ENCODE assay signal across 1 cellular context in the genomic region with DNA sequence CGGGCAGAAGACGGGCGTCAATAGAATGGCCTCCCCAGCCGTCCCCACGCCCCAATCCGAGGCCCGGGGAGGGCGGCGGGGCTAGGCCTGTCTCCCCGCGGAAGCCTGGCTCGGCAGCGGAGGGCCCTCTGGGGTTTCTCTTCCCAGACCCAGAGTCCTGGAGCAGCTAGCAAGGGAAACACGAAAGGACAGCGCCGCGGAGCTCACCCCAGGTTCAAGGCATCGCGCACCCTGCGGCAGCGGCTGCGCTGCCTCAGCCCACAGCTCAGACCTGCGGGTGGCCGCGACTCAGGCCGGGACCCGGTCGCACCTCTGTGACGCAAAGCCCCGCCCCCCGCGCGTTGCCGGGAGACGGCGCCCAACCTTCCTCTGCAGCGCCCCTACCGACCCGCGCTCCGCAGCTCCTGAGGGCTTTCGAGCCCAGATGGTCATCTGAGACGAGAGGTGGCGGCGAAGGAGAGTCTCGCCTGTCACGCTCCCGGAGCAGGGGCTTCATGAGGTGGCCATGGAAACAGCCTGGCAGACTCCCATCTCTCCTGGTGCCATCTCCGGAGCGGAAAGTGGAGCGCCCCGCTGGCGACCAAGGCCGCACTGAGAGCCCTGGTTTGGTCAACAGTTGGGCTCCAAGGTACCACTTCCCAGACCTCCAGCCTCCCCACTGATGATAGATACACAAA.
TF ChIP-seq lines count a peak whose summit lies in the region.

Gene RNF141, minus strand, starts transcription at position 273 of the 677 bp plus-strand sequence. CDS start 7,029 bp downstream, outside the sequence.

TF ChIP-seq in HepG2, 621 proteins besides CTCF, POLR2A, EP300 and RAD21 (continued from another document and continues in another):
- TF ChIP-seq PAXIP1 (CRISPR knock-in tag; conservative IDR thresholded peaks at IDR 0.05): peak; percentile 32; the same call in 1 of the 2 replicates
- no peak for TF ChIP-seq ATF5 (CRISPR knock-in tag; IDR thresholded peaks at IDR 0.05; ENCODE audit: low read depth)
- TF ChIP-seq, protein P1, sequence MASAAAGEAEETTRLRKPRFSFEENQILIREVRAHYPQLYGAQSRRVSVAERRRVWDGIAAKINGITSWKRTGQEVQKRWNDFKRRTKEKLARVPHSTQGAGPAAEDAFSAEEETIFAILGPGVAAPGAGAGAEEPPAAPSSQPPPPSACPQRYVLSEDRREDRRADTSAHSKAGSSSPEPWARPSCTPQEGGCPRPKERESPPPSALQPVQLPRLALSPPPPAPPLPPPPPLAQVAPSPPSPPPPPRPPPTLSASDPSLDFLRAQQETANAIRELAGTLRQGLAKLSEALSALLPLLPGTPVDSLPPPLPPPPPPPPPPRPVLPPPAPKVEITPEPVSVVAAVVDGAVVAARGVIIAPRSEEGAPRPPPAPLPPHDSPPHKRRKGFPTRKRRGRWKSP (CRISPR knock-in tag; IDR thresholded peaks at IDR 0.05): peak; percentile 82
- TF ChIP-seq, protein P2, sequence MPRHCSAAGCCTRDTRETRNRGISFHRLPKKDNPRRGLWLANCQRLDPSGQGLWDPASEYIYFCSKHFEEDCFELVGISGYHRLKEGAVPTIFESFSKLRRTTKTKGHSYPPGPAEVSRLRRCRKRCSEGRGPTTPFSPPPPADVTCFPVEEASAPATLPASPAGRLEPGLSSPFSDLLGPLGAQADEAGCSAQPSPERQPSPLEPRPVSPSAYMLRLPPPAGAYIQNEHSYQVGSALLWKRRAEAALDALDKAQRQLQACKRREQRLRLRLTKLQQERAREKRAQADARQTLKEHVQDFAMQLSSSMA (CRISPR knock-in tag; IDR thresholded peaks at IDR 0.05): peak; percentile 89
- no peak for TF ChIP-seq SMARCE1 (IDR thresholded peaks at IDR 0.05; ENCODE audit: borderline replicate concordance)
- no peak for TF ChIP-seq ZNF251 (CRISPR knock-in tag; IDR thresholded peaks at IDR 0.05)
- no peak for TF ChIP-seq ZNF317 (CRISPR knock-in tag; IDR thresholded peaks at IDR 0.05)
- no peak for TF ChIP-seq SCMH1 (CRISPR knock-in tag; IDR thresholded peaks at IDR 0.05; ENCODE audit: borderline replicate concordance)
- TF ChIP-seq MTF2 (CRISPR knock-in tag; IDR thresholded peaks at IDR 0.05; ENCODE audit: borderline replicate concordance): peak; percentile 90
- peak; percentile 66; the same call in 1 of the 2 replicates for TF ChIP-seq TARDBP (CRISPR knock-in tag; IDR thresholded peaks at IDR 0.05)
- no peak for TF ChIP-seq RORA (CRISPR knock-in tag; IDR thresholded peaks at IDR 0.05)
- TF ChIP-seq ZNF543 (CRISPR knock-in tag; IDR thresholded peaks at IDR 0.05): peak; percentile 84
- peak; percentile 92; the same call in 1 of the 2 replicates for TF ChIP-seq ZNF230 (CRISPR knock-in tag; IDR thresholded peaks at IDR 0.05)
- no peak for TF ChIP-seq NR1H2 (CRISPR knock-in tag; IDR thresholded peaks at IDR 0.05; ENCODE audit: borderline replicate concordance, low read depth)
- peak; percentile 65 for TF ChIP-seq KLF6 (CRISPR knock-in tag; IDR thresholded peaks at IDR 0.05)
- peak; percentile 66; the same call in 1 of the 2 replicates for TF ChIP-seq SP4 (CRISPR knock-in tag; IDR thresholded peaks at IDR 0.05)
- no peak for TF ChIP-seq BCLAF1 (IDR thresholded peaks at IDR 0.05)
- TF ChIP-seq SNAPC4 (CRISPR knock-in tag; IDR thresholded peaks at IDR 0.05): no peak
- no peak for TF ChIP-seq ZNF24 (IDR thresholded peaks at IDR 0.05)
- TF ChIP-seq, protein P3, sequence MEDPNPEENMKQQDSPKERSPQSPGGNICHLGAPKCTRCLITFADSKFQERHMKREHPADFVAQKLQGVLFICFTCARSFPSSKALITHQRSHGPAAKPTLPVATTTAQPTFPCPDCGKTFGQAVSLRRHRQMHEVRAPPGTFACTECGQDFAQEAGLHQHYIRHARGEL (CRISPR knock-in tag; IDR thresholded peaks at IDR 0.05): peak; percentile 3; the same call in 1 of the 2 replicates
- peak; percentile 73 for TF ChIP-seq ARID5B (CRISPR knock-in tag; IDR thresholded peaks at IDR 0.05)
- TF ChIP-seq ZBTB7B (CRISPR knock-in tag; IDR thresholded peaks at IDR 0.05): peak; percentile 41; the same call in 1 of the 2 replicates
- TF ChIP-seq, protein P4, sequence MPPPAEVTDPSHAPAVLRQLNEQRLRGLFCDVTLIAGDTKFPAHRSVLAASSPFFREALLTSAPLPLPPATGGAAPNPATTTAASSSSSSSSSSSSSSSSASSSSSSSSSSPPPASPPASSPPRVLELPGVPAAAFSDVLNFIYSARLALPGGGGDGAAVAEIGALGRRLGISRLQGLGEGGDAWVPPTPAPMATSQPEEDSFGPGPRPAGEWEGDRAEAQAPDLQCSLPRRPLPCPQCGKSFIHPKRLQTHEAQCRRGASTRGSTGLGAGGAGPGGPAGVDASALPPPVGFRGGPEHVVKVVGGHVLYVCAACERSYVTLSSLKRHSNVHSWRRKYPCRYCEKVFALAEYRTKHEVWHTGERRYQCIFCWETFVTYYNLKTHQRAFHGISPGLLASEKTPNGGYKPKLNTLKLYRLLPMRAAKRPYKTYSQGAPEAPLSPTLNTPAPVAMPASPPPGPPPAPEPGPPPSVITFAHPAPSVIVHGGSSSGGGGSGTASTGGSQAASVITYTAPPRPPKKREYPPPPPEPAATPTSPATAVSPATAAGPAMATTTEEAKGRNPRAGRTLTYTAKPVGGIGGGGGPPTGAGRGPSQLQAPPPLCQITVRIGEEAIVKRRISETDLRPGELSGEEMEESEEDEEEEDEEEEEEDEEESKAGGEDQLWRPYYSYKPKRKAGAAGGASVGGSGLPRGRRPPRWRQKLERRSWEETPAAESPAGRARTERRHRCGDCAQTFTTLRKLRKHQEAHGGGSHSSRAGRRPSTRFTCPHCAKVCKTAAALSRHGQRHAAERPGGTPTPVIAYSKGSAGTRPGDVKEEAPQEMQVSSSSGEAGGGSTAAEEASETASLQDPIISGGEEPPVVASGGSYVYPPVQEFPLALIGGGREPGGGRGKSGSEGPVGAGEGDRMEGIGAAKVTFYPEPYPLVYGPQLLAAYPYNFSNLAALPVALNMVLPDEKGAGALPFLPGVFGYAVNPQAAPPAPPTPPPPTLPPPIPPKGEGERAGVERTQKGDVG (CRISPR knock-in tag; IDR thresholded peaks at IDR 0.05; ENCODE audit: borderline replicate concordance): no peak
- no peak for TF ChIP-seq ZNF101 (CRISPR knock-in tag; IDR thresholded peaks at IDR 0.05; ENCODE audit: borderline replicate concordance, low read depth)
- TF ChIP-seq ZSCAN22 (CRISPR knock-in tag; IDR thresholded peaks at IDR 0.05): no peak
- TF ChIP-seq ZKSCAN8 (CRISPR knock-in tag; IDR thresholded peaks at IDR 0.05; ENCODE audit: borderline replicate concordance): no peak; the same call in 1 of the 2 replicates
- peak; percentile 30; the same call in 1 of the 2 replicates for TF ChIP-seq MIXL1 (CRISPR knock-in tag; IDR thresholded peaks at IDR 0.05)
- no peak for TF ChIP-seq SOX6 (IDR thresholded peaks at IDR 0.05)
- TF ChIP-seq SOX6 (CRISPR knock-in tag; IDR thresholded peaks at IDR 0.05): peak; percentile 70; the same call in 1 of the 2 replicates
- no peak for TF ChIP-seq CHCHD3 (CRISPR knock-in tag; IDR thresholded peaks at IDR 0.05)
- no peak for TF ChIP-seq ZKSCAN5 (CRISPR knock-in tag; IDR thresholded peaks at IDR 0.05)
- TF ChIP-seq CHD4 (IDR thresholded peaks at IDR 0.05; ENCODE audit: borderline replicate concordance, low read length): no peak
